Comparison of ENCODE assay signal across 1 cellular context in genomic region chr12:48853228-48853688, GRCh38.
TF ChIP-seq lines count a peak whose summit lies in the region.

No MANE protein-coding gene starts in this region.

TF ChIP-seq in SK-N-SH treated with all-trans-retinoic acid at 6 μM for 48 hours, 23 proteins besides CTCF, POLR2A, EP300 and RAD21 (continued from another document):
- TF ChIP-seq, protein P1, sequence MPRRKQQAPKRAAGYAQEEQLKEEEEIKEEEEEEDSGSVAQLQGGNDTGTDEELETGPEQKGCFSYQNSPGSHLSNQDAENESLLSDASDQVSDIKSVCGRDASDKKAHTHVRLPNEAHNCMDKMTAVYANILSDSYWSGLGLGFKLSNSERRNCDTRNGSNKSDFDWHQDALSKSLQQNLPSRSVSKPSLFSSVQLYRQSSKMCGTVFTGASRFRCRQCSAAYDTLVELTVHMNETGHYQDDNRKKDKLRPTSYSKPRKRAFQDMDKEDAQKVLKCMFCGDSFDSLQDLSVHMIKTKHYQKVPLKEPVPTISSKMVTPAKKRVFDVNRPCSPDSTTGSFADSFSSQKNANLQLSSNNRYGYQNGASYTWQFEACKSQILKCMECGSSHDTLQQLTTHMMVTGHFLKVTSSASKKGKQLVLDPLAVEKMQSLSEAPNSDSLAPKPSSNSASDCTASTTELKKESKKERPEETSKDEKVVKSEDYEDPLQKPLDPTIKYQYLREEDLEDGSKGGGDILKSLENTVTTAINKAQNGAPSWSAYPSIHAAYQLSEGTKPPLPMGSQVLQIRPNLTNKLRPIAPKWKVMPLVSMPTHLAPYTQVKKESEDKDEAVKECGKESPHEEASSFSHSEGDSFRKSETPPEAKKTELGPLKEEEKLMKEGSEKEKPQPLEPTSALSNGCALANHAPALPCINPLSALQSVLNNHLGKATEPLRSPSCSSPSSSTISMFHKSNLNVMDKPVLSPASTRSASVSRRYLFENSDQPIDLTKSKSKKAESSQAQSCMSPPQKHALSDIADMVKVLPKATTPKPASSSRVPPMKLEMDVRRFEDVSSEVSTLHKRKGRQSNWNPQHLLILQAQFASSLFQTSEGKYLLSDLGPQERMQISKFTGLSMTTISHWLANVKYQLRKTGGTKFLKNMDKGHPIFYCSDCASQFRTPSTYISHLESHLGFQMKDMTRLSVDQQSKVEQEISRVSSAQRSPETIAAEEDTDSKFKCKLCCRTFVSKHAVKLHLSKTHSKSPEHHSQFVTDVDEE (CRISPR knock-in tag; IDR thresholded peaks at IDR 0.05), result no peak
- no peak for TF ChIP-seq ZNF70 (CRISPR knock-in tag; IDR thresholded peaks at IDR 0.05)
- no peak for TF ChIP-seq RARB (CRISPR knock-in tag; IDR thresholded peaks at IDR 0.05)
- TF ChIP-seq GLIS3 (CRISPR knock-in tag; IDR thresholded peaks at IDR 0.05), result no peak
- TF ChIP-seq PPARA (CRISPR knock-in tag; IDR thresholded peaks at IDR 0.05; ENCODE audit: borderline replicate concordance), result no peak
- TF ChIP-seq ARNTL (CRISPR knock-in tag; IDR thresholded peaks at IDR 0.05; ENCODE audit: borderline replicate concordance, low read depth), result no peak
- TF ChIP-seq, protein P2, sequence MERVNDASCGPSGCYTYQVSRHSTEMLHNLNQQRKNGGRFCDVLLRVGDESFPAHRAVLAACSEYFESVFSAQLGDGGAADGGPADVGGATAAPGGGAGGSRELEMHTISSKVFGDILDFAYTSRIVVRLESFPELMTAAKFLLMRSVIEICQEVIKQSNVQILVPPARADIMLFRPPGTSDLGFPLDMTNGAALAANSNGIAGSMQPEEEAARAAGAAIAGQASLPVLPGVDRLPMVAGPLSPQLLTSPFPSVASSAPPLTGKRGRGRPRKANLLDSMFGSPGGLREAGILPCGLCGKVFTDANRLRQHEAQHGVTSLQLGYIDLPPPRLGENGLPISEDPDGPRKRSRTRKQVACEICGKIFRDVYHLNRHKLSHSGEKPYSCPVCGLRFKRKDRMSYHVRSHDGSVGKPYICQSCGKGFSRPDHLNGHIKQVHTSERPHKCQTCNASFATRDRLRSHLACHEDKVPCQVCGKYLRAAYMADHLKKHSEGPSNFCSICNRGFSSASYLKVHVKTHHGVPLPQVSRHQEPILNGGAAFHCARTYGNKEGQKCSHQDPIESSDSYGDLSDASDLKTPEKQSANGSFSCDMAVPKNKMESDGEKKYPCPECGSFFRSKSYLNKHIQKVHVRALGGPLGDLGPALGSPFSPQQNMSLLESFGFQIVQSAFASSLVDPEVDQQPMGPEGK (CRISPR knock-in tag; IDR thresholded peaks at IDR 0.05; ENCODE audit: borderline replicate concordance), result no peak
- no peak for TF ChIP-seq ESRRG (CRISPR knock-in tag; IDR thresholded peaks at IDR 0.05)
- no peak for TF ChIP-seq ZNF565 (CRISPR knock-in tag; conservative IDR thresholded peaks at IDR 0.05; ENCODE audit: low read depth)
TF ChIP-seq in SK-N-SH treated with all-trans-retinoic acid at 6 μM for 48 hours: peak in this region for 0.
